ENCODE assay signal across 23 cellular contexts in the genomic region with DNA sequence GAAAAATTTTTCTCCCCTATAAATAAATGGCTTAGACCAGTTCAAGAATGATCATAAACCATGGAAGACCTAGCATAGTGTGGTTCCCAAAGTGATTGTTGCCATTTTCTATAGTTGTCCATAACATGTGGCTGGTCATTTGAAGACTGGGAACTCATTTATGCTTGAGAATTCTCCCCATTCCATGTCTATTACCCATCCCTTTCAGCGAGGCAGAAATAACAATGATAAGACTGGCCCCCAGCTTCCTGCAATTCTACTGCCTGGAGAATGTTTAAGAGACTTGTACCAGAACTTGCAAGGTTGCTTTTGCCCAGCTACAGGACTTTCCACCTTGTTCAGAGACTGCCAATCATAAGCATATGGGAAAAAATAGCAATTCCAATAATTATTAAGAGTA.
"Had no signal": no experiment of that assay in that cellular context is flagged by ENCODE, and none has a peak within 500 bp of the region (broad histone marks: within the 10 kb centered on the region; RNA-seq: fewer than 3 reads in every experiment).

No MANE protein-coding gene starts in this region.

- H3K27me3 Mint-ChIP-seq: naive thymus-derived CD8-positive, alpha-beta T cell; stimulated activated memory B cell treated with anti-CD40 and anti-IgM and Interleukin-4, amounts not matched to agents 10 μg/mL and 1 μg/mL and 100 μg/mL, for 72 hours; stimulated activated naive CD8-positive, alpha-beta T cell treated with anti-CD3 and anti-CD28 coated beads, Interleukin-15, Interleukin-2, amounts not matched to agents 100 ng/mL and 50 ng/mL, for 24 hours had no signal

- H3K27me3 ChIP-seq: esophagus muscularis mucosa, hepatocyte, neutrophil, right lobe of liver, spleen, testis, transverse colon had no signal

- H2AFZ ChIP-seq: hepatocyte had no signal

- H3K4me3 ChIP-seq: coronary artery, dorsolateral prefrontal cortex, esophagus muscularis mucosa, hepatocyte, psoas muscle, right lobe of liver, spleen, testis, transverse colon had no signal

- ATAC-seq: foreskin keratinocyte; left lobe of liver; naive thymus-derived CD8-positive, alpha-beta T cell; psoas muscle; right lobe of liver; stimulated activated memory B cell treated with anti-CD40 and anti-IgM and Interleukin-4, amounts not matched to agents 10 μg/mL and 1 μg/mL and 100 μg/mL, for 72 hours had no signal

- H3K4me1 ChIP-seq: esophagus muscularis mucosa, foreskin keratinocyte, psoas muscle, right lobe of liver, spleen, testis, transverse colon had no signal

- H3K9me3 ChIP-seq: neutrophil, psoas muscle, right lobe of liver, testis, transverse colon had no signal

- H3K4me2 ChIP-seq: hepatocyte had no signal

- H3K27ac ChIP-seq: coronary artery, dorsolateral prefrontal cortex, epithelial cell of prostate, esophagus muscularis mucosa, foreskin keratinocyte, hepatocyte, neutrophil, psoas muscle, right lobe of liver, spleen, testis, transverse colon had no signal

- H3K36me3 ChIP-seq: esophagus muscularis mucosa, neutrophil, right lobe of liver, spleen, transverse colon had no signal

- H3K4me1 Mint-ChIP-seq: naive thymus-derived CD8-positive, alpha-beta T cell; stimulated activated memory B cell treated with anti-CD40 and anti-IgM and Interleukin-4, amounts not matched to agents 10 μg/mL and 1 μg/mL and 100 μg/mL, for 72 hours had no signal

- H3K36me3 Mint-ChIP-seq: naive thymus-derived CD8-positive, alpha-beta T cell; stimulated activated memory B cell treated with anti-CD40 and anti-IgM and Interleukin-4, amounts not matched to agents 10 μg/mL and 1 μg/mL and 100 μg/mL, for 72 hours had no signal

- H3K27ac Mint-ChIP-seq: naive thymus-derived CD8-positive, alpha-beta T cell; stimulated activated memory B cell treated with anti-CD40 and anti-IgM and Interleukin-4, amounts not matched to agents 10 μg/mL and 1 μg/mL and 100 μg/mL, for 72 hours; stimulated activated naive CD8-positive, alpha-beta T cell treated with anti-CD3 and anti-CD28 coated beads, Interleukin-15, Interleukin-2, amounts not matched to agents 100 ng/mL and 50 ng/mL, for 24 hours had no signal

- H3K4me3 Mint-ChIP-seq: naive thymus-derived CD8-positive, alpha-beta T cell; stimulated activated memory B cell treated with anti-CD40 and anti-IgM and Interleukin-4, amounts not matched to agents 10 μg/mL and 1 μg/mL and 100 μg/mL, for 72 hours; stimulated activated naive CD8-positive, alpha-beta T cell treated with anti-CD3 and anti-CD28 coated beads, Interleukin-15, Interleukin-2, amounts not matched to agents 100 ng/mL and 50 ng/mL, for 24 hours had no signal

- DNase-seq: dorsolateral prefrontal cortex; effector CD8-positive, alpha-beta T cell; foreskin keratinocyte; islet precursor cell; mammary epithelial cell; naive thymus-derived CD8-positive, alpha-beta T cell; psoas muscle; retina; right lobe of liver; spleen; stimulated activated CD4-positive, alpha-beta T cell treated with anti-CD3 and anti-CD28 coated beads, Interleukin-15, amount 100 ng/mL, for 24 hours; stimulated activated CD4-positive, alpha-beta T cell treated with anti-CD3 and anti-CD28 coated beads, Interleukin-1b, Interleukin-23, amount 100 ng/mL, for 48 hours; stimulated activated CD4-positive, alpha-beta T cell treated with anti-CD3 and anti-CD28 coated beads, Interleukin-4, amount 100 ng/mL, for 24 hours; testis; transverse colon had no signal
